ENCODE assay signal across 11 cellular contexts in genomic region chr18:21330122-21330701, GRCh38.
DNase-seq lines count a peak whose midpoint lies in the region; ATAC-seq and TF ChIP-seq lines count a peak whose summit lies in the region.
"Had no signal": no experiment of that assay in that cellular context is flagged by ENCODE, and none has a peak within 500 bp of the region (broad histone marks: within the 10 kb centered on the region; RNA-seq: fewer than 3 reads in every experiment).

No MANE protein-coding gene starts in this region.

- intact Hi-C loops in Right ventricle myocardium superior (cut with DNase I): no loop called here

- ATAC-seq in Right ventricle myocardium superior (ENCODE audit: poor library complexity): peak; percentile 97
- no peak for ATAC-seq in activated naive CD4-positive, alpha-beta T cell treated with anti-CD3 and anti-CD28 coated beads, Interleukin-2, amount 50 U/mL, for 72 hours
- ATAC-seq: SK-N-SH treated with all-trans-retinoic acid at 6 μM for 48 hours had no signal

- no peaks in the 10 kb centered on the region for H3K9me3 Mint-ChIP-seq in activated naive CD4-positive, alpha-beta T cell treated with anti-CD3 and anti-CD28 coated beads, Interleukin-2, amount 50 U/mL, for 72 hours
- H3K9me3 Mint-ChIP-seq: activated T-helper 1 cell treated with anti-CD3 and anti-CD28 coated beads, Interleukin-12 subunit alpha, Interleukin-12 subunit beta, Interleukin-2, Interleukin-4 antibody, amounts not matched to agents 30 ng/mL and 10 ng/mL and 1 ng/mL, durations not matched to agents 14 hours and 24 hours and 36 hours had no signal

- no peak for TF ChIP-seq CTCF in GM10248 (IDR thresholded peaks at IDR 0.05; ENCODE audit: control extremely low read depth, extremely low read depth, low read depth, missing control alignments)

- POLR2A ChIA-PET in GM10248 (lab: Yijun Ruan, JAX): no interaction called here

- H3K27ac Mint-ChIP-seq in activated naive CD4-positive, alpha-beta T cell treated with anti-CD3 and anti-CD28 coated beads, Interleukin-2, amount 50 U/mL, for 72 hours: no peak overlapping the region
- H3K27ac Mint-ChIP-seq: activated T-helper 1 cell treated with anti-CD3 and anti-CD28 coated beads, Interleukin-12 subunit alpha, Interleukin-12 subunit beta, Interleukin-2, Interleukin-4 antibody, amounts not matched to agents 30 ng/mL and 10 ng/mL and 1 ng/mL, durations not matched to agents 14 hours and 24 hours and 36 hours had no signal

- DNase-seq in GM03348 (ENCODE audit: low spot score) (peak; percentile 18), RKO (ENCODE audit: low spot score) (peak; percentile 5), Right ventricle myocardium superior (no peak), renal cortical epithelial cell (ENCODE audit: low read depth) (peak; percentile 84), NCI-H2227 treated with DMSO at 0.1 percent for 48 hours (lab: John Stamatoyannopoulos, UW) (no peak), NCI-H2196 (lab: John Stamatoyannopoulos, UW; ENCODE audit: unreplicated experiment) (no peak), GM10248 (ENCODE audit: extremely low spot score) (no peak)
- no peak for DNase-seq in activated naive CD4-positive, alpha-beta T cell treated with anti-CD3 and anti-CD28 coated beads, Interleukin-2, amount 50 U/mL, for 72 hours (ENCODE audit: low spot score in 2 of 2)
- DNase-seq: NCI-H1694 treated with DMSO at 0.1 percent for 48 hours had no signal

- CTCF ChIA-PET in GM10248 (lab: Yijun Ruan, JAX): interaction anchor here (1.1 kb wide), 1 partner anchor 8 kb away, joined by 3 read pairs; no protein-coding TSS in a partner anchor

- no peaks in the 10 kb centered on the region for H3K36me3 Mint-ChIP-seq in activated naive CD4-positive, alpha-beta T cell treated with anti-CD3 and anti-CD28 coated beads, Interleukin-2, amount 50 U/mL, for 72 hours

Comparison
In these comparisons a context has a peak if more than half of its experiments do, and no peak if none do; other contexts are left out.
1. DNase-seq: peak in GM03348 (single experiment), RKO (single experiment) and renal cortical epithelial cell (single experiment); none in Right ventricle myocardium superior (single experiment), NCI-H2227 treated with DMSO at 0.1 percent for 48 hours (single experiment), NCI-H2196 (single experiment), activated naive CD4-positive, alpha-beta T cell treated with anti-CD3 and anti-CD28 coated beads, Interleukin-2, amount 50 U/mL, for 72 hours (0 of 2) and GM10248 (single experiment).